ENCODE assay signal across 8 cellular contexts in genomic region chr2:63050186-63050915, GRCh38. TPM values are rescaled to one million over a fixed set of nuclear protein-coding genes. Genes with fewer than 3 reads are reported as not detected.
DNase-seq lines count a peak whose midpoint lies in the region; ATAC-seq and TF ChIP-seq lines count a peak whose summit lies in the region.

TSS of gene OTX1 (plus strand) at chr2:63050830. CDS start at chr2:63052991, 2,161 bp downstream.

- peaks cover 96% of the 10 kb centered on the region for H3K27me3 ChIP-seq in HUES48 (ENCODE audit: control insufficient read depth, insufficient read depth, low read length)
- H3K27me3 ChIP-seq in heart right ventricle: peaks cover 52 to 100% (median 100%) of the 10 kb centered on the region in 7 donors
- peaks cover 8 to 100% (median 60%) of the 10 kb centered on the region in 3 donors for H3K27me3 ChIP-seq in psoas muscle (ENCODE audit: insufficient read depth in 3 of 3, low read length in 2 of 3)

- H3K4me3 ChIP-seq in HUES48 (ENCODE audit: low read depth, low read length) (peak within 1 kb of the TSS; percentile 71), heart right ventricle (peak within 1 kb of the TSS; percentile 32 to 60 (median 52)), psoas muscle (peak within 1 kb of the TSS; percentile 73)

- ATAC-seq in GM21576 (IDR thresholded peaks at IDR 0.05; ENCODE audit: unreplicated experiment) (peak; percentile 61), heart right ventricle (peak in 6 of 8 donors; percentile 24 to 70 (median 50)), psoas muscle (peak; percentile 83 to 93 (median 86))

- TF ChIP-seq CTCF in heart right ventricle (IDR thresholded peaks at IDR 0.05) (no peak), psoas muscle (IDR thresholded peaks at IDR 0.05) (no peak)

- intact Hi-C loops in activated T-helper 1 cell treated with anti-CD3 and anti-CD28 coated beads, Interleukin-12 subunit alpha, Interleukin-12 subunit beta, Interleukin-2, Interleukin-4 antibody, amounts not matched to agents 30 ng/mL and 10 ng/mL and 1 ng/mL, durations not matched to agents 14 hours and 24 hours and 36 hours (cut with micrococcal nuclease): loop anchor here (2.0 kb wide), 2 partner anchors 14 to 346 kb away; partner anchors contain the start of gene EHBP1
- intact Hi-C loops in heart right ventricle (cut with DNase I) (loop anchor here in 1 of 10 donors (1.0 kb wide), 1 partner anchor 29 kb away; no protein-coding TSS in a partner anchor), psoas muscle (cut with DNase I) (no loop called here)

- peak; percentile 45 for DNase-seq in G401 (ENCODE audit: low spot score)
- DNase-seq in NOMO-1 (lab: John Stamatoyannopoulos, UW; ENCODE audit: unreplicated experiment in 2 of 2): peak; percentile 78 to 86
- no peak for DNase-seq in activated T-helper 1 cell treated with anti-CD3 and anti-CD28 coated beads, Interleukin-12 subunit alpha, Interleukin-12 subunit beta, Interleukin-2, Interleukin-4 antibody, amounts not matched to agents 30 ng/mL and 10 ng/mL and 1 ng/mL, durations not matched to agents 14 hours and 24 hours and 36 hours (ENCODE audit: low spot score)
- no peak for DNase-seq in heart right ventricle
- DNase-seq in psoas muscle: peak; percentile 56 to 67
- no peak for DNase-seq in pons (ENCODE audit: low spot score)

- H3K27ac Mint-ChIP-seq in activated T-helper 1 cell treated with anti-CD3 and anti-CD28 coated beads, Interleukin-12 subunit alpha, Interleukin-12 subunit beta, Interleukin-2, Interleukin-4 antibody, amounts not matched to agents 30 ng/mL and 10 ng/mL and 1 ng/mL, durations not matched to agents 14 hours and 24 hours and 36 hours: peak within 1 kb of the TSS; percentile 65

- in situ Hi-C loops in G401 (cut with HindIII; ENCODE audit: low sequenced_read_pairs): no loop called here

- peak within 1 kb of the TSS; percentile 85 for H3K4me3 Mint-ChIP-seq in activated T-helper 1 cell treated with anti-CD3 and anti-CD28 coated beads, Interleukin-12 subunit alpha, Interleukin-12 subunit beta, Interleukin-2, Interleukin-4 antibody, amounts not matched to agents 30 ng/mL and 10 ng/mL and 1 ng/mL, durations not matched to agents 14 hours and 24 hours and 36 hours

- H3K36me3 ChIP-seq in HUES48 (ENCODE audit: control insufficient read depth, insufficient read depth, low read length) (no peaks in the 10 kb centered on the region), heart right ventricle (peaks cover 0 to 11% (median 0%) of the 10 kb centered on the region in 9 donors), psoas muscle (ENCODE audit: insufficient read depth in 1 of 2, low read depth in 1 of 2) (peaks cover 0 to under 1% of the 10 kb centered on the region in 2 donors)

- peaks cover 34% of the 10 kb centered on the region for H3K4me1 Mint-ChIP-seq in activated T-helper 1 cell treated with anti-CD3 and anti-CD28 coated beads, Interleukin-12 subunit alpha, Interleukin-12 subunit beta, Interleukin-2, Interleukin-4 antibody, amounts not matched to agents 30 ng/mL and 10 ng/mL and 1 ng/mL, durations not matched to agents 14 hours and 24 hours and 36 hours (ENCODE audit: low read depth)

- no peaks in the 10 kb centered on the region for H3K9me3 Mint-ChIP-seq in activated T-helper 1 cell treated with anti-CD3 and anti-CD28 coated beads, Interleukin-12 subunit alpha, Interleukin-12 subunit beta, Interleukin-2, Interleukin-4 antibody, amounts not matched to agents 30 ng/mL and 10 ng/mL and 1 ng/mL, durations not matched to agents 14 hours and 24 hours and 36 hours

- H3K4me1 ChIP-seq in HUES48 (ENCODE audit: control insufficient read depth, insufficient read depth, low read length) (peaks cover 52% of the 10 kb centered on the region), heart right ventricle (peaks cover 11 to 66% (median 61%) of the 10 kb centered on the region in 9 donors), psoas muscle (peaks cover 14% of the 10 kb centered on the region)

- no peak within 1 kb of the TSS for H3K9ac ChIP-seq in HUES48 (ENCODE audit: low read depth, low read length)

- peaks cover 3% of the 10 kb centered on the region for H3K36me3 Mint-ChIP-seq in activated T-helper 1 cell treated with anti-CD3 and anti-CD28 coated beads, Interleukin-12 subunit alpha, Interleukin-12 subunit beta, Interleukin-2, Interleukin-4 antibody, amounts not matched to agents 30 ng/mL and 10 ng/mL and 1 ng/mL, durations not matched to agents 14 hours and 24 hours and 36 hours (ENCODE audit: low read depth)

- 1% methylated on average over 68 to 86 of the region's 86 CpGs for WGBS in heart right ventricle, 2 donors
- 1% methylated on average over 45 to 85 of the region's 86 CpGs for WGBS in psoas muscle, 3 donors

- peaks cover 80% of the 10 kb centered on the region for H3K27me3 Mint-ChIP-seq in activated T-helper 1 cell treated with anti-CD3 and anti-CD28 coated beads, Interleukin-12 subunit alpha, Interleukin-12 subunit beta, Interleukin-2, Interleukin-4 antibody, amounts not matched to agents 30 ng/mL and 10 ng/mL and 1 ng/mL, durations not matched to agents 14 hours and 24 hours and 36 hours (ENCODE audit: insufficient read depth)

- H3K27ac ChIP-seq in HUES48 (ENCODE audit: low read depth, low read length) (peak within 1 kb of the TSS; percentile 40), heart right ventricle (no peak within 1 kb of the TSS), psoas muscle (no peak within 1 kb of the TSS)

- H3K9me3 ChIP-seq in HUES48 (ENCODE audit: control insufficient read depth, insufficient read depth, low read length): no peaks in the 10 kb centered on the region
- H3K9me3 ChIP-seq in heart right ventricle: no peaks in the 10 kb centered on the region
- H3K9me3 ChIP-seq in psoas muscle: no peaks in the 10 kb centered on the region

RNA-seq across cellular contexts. Expression of gene OTX1, which starts in this region (rescaled TPM):
- total RNA-seq in G401 (2014; rRNA removed; shearing (Covaris generic)): 0.68 and 0.81 TPM in 2 replicates
- 0.31 TPM in 1 of 2 replicates, not detected in the other for total RNA-seq in activated T-helper 1 cell treated with anti-CD3 and anti-CD28 coated beads, Interleukin-12 subunit alpha, Interleukin-12 subunit beta, Interleukin-2, Interleukin-4 antibody, amounts not matched to agents 30 ng/mL and 10 ng/mL and 1 ng/mL, durations not matched to agents 14 hours and 24 hours and 36 hours
- total RNA-seq in heart right ventricle (not detected), psoas muscle (not detected)
- polyA plus RNA-seq in heart right ventricle (not detected), psoas muscle (not detected)

Comparison
In these comparisons a context has a peak if more than half of its experiments do, and no peak if none do; other contexts are left out.
1. Peak in DNase-seq in G401; RNA of the gene not detected or under 1 TPM.
2. Peak in ATAC-seq and H3K4me3 ChIP-seq in heart right ventricle; RNA of the gene not detected or under 1 TPM.
3. Peak in DNase-seq, ATAC-seq and H3K4me3 ChIP-seq in psoas muscle; RNA of the gene not detected or under 1 TPM.
4. DNase-seq: peak in NOMO-1 (2 of 2); none in activated T-helper 1 cell treated with anti-CD3 and anti-CD28 coated beads, Interleukin-12 subunit alpha, Interleukin-12 subunit beta, Interleukin-2, Interleukin-4 antibody, amounts not matched to agents 30 ng/mL and 10 ng/mL and 1 ng/mL, durations not matched to agents 14 hours and 24 hours and 36 hours (single experiment), heart right ventricle (0 of 2) and pons (single experiment).
5. Peak in every context shown above with its lines, with median percentiles within 50 percentile points of each other: ATAC-seq and H3K4me3 ChIP-seq.